Comparison of ENCODE assay signal across 9 cellular contexts in the genomic region with DNA sequence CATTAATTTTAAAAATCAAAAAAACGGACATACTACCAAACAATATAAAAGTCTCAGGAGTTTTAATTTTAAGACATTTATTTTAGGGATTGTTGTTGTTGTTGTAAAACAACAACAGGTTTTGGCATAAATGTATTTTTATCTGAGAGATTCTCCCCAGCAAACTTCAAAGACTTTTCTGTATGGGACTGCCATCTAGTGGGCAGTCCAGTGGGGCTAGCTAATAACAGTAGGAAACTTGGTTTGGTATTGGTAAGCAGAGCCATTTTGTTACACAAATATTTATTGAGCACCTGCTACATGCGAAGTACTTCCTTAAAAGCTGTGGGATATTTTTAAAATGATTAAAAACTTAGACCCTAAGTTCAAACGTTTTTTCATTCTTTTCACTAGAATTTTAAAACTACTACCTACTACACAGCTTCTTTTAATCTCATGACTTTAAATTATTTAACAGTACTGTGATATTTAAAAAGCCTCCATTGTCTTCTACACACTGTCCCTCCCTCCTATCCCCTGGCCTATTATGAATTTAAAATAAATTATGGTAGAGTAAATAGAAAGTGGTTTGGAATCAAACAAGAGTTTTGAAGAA.
A peak's percentile ranks its signal among the peaks of the same experiment; 100 is the strongest.
DNase-seq lines count a peak whose midpoint lies in the region; ATAC-seq, FAIRE-seq and TF ChIP-seq lines count a peak whose summit lies in the region.
"Had no signal": no experiment of that assay in that cellular context is flagged by ENCODE, and none has a peak within 500 bp of the region (broad histone marks: within the 10 kb centered on the region; RNA-seq: fewer than 3 reads in every experiment).

No MANE protein-coding gene starts in this region.

- peak in 5 of 6 experiments; percentile 18 to 35 (median 24) for TF ChIP-seq CTCF in upper lobe of left lung (IDR thresholded peaks at IDR 0.05)

- no peaks in the 10 kb centered on the region for H3K4me1 ChIP-seq in upper lobe of left lung
- H3K4me1 ChIP-seq: BLaER1 had no signal

- DNase-seq in NCI-H1417 (lab: John Stamatoyannopoulos, UW) (peak in 2 of 3 experiments; percentile 15 to 65), NCI-H1417 treated with DMSO at 0.1 percent for 48 hours (lab: John Stamatoyannopoulos, UW) (no peak), HTR-8/SVneo (ENCODE audit: insufficient read length, low spot score) (peak; percentile 27), left ventricle myocardium superior (no peak), upper lobe of left lung (no peak), islet precursor cell (no peak), NCI-H774 (lab: John Stamatoyannopoulos, UW) (no peak)

- FAIRE-seq in HTR-8/SVneo (lab: Jason Lieb, UNC) (no peak), TTC549 (lab: Jason Lieb, UNC) (peak; percentile 73)

- no peaks in the 10 kb centered on the region for H3K27me3 ChIP-seq in upper lobe of left lung
- H3K27me3 ChIP-seq: BLaER1 had no signal

- TF ChIP-seq POLR2A in upper lobe of left lung (IDR thresholded peaks at IDR 0.05), result no peak

- H3K36me3 ChIP-seq in upper lobe of left lung, result no peaks in the 10 kb centered on the region
- H3K36me3 ChIP-seq: BLaER1 had no signal

- WGBS in upper lobe of left lung, 2 donors, result 40% methylated on average over 3 of the region's 3 CpGs

- H3K9me3 ChIP-seq in upper lobe of left lung, result no peaks in the 10 kb centered on the region
- H3K9me3 ChIP-seq: BLaER1 had no signal

- ATAC-seq in left ventricle myocardium superior (peak; percentile 26), upper lobe of left lung (ENCODE audit: low FRiP score in 2 of 2) (peak in 1 of 2 donors; percentile 47)

- no peak overlapping the region for H3K4me3 ChIP-seq in upper lobe of left lung
- H3K4me3 ChIP-seq: BLaER1 had no signal

- intact Hi-C loops in left ventricle myocardium superior (cut with micrococcal nuclease), result loop anchor here (10.0 kb wide), 1 partner anchor 140 kb away; no protein-coding TSS in a partner anchor

- H3K27ac ChIP-seq in upper lobe of left lung, result no peak overlapping the region
- H3K27ac ChIP-seq: BLaER1 had no signal

- no peak for TF ChIP-seq EP300 in upper lobe of left lung (IDR thresholded peaks at IDR 0.05)

Comparison
In these comparisons a context has a peak if more than half of its experiments do, and no peak if none do; other contexts are left out.
1. DNase-seq: peak in NCI-H1417 (2 of 3) and HTR-8/SVneo (single experiment); none in NCI-H1417 treated with DMSO at 0.1 percent for 48 hours (single experiment), left ventricle myocardium superior (single experiment), upper lobe of left lung (0 of 2), islet precursor cell (single experiment) and NCI-H774 (single experiment).